15 cellular contexts compared by ENCODE assay signal in the genomic region with DNA sequence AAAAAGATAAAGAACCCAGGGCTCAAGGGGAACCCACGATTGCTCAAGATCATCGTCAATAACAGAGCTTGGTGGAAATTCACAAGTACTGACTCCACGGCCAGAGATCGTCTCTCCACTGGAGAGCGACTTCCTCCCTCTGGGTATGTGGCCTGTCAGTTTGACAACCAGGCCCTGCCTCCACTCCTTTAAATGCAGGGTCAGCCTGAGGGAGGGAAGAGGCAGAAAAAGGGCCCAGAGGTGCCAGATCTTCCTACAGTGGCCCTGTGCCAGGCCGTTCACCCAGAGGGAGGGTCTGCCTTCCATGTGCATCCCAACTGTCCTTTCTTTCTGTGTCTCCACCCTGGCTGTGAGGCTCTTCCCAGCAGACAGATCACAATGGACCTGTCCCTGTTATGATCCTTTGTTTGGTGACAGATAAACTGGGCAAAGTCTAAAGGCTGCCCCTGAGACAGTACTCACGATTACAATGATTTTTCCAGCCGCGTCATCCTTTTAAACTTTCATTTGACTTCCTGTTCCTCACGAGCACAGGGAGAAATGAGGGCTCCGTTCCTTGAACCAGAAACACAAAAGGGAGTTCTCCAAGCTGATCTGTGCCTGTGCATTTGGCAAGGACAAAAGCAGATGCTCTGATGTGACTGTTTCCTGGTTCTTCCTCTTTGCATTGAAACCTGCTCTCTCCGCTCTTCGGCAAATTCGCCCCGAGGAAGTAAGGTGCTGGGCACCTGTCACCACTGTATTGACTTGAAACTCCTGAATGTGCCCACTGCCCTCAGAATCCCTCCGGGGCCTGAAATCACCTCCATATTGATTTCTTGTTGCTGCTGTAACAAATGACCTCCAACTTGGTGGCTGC.
A peak's percentile ranks its signal among the peaks of the same experiment; 100 is the strongest.
DNase-seq lines count a peak whose midpoint lies in the region; ATAC-seq and TF ChIP-seq lines count a peak whose summit lies in the region.
"Had no signal": no experiment of that assay in that cellular context is flagged by ENCODE, and none has a peak within 500 bp of the region (broad histone marks: within the 10 kb centered on the region; RNA-seq: fewer than 3 reads in every experiment).

No MANE protein-coding gene starts in this region.

- 0 out of 2 replicates have a peak, but pooled peaks cover 2% of the 10 kb centered on the region for H3F3A ChIP-seq in DOHH2 (ENCODE audit: control insufficient read depth, insufficient read depth)

- H3K9me3 Mint-ChIP-seq in progenitor cell of endocrine pancreas (ENCODE audit: low read depth) = peaks cover 4% of the 10 kb centered on the region
- H3K9me3 Mint-ChIP-seq in CD4-positive, alpha-beta memory T cell = peaks cover 0 to 3% (median 0%) of the 10 kb centered on the region in 8 donors
- H3K9me3 Mint-ChIP-seq: CD14-positive monocyte had no signal

- H3K36me3 Mint-ChIP-seq in progenitor cell of endocrine pancreas (ENCODE audit: insufficient read depth) = no peaks in the 10 kb centered on the region
- no peaks in the 10 kb centered on the region for H3K36me3 Mint-ChIP-seq in CD4-positive, alpha-beta memory T cell
- H3K36me3 Mint-ChIP-seq: CD14-positive monocyte, mesothelial cell of epicardium had no signal

- H3K4me3 ChIP-seq in DOHH2 (ENCODE audit: low read length) (no peak overlapping the region), duodenal mucosa (ENCODE audit: low read depth in 1 of 2, low read length in 2 of 2) (peak overlapping the region; percentile 6 to 24)
- no peak overlapping the region for H3K4me3 ChIP-seq in CD4-positive, alpha-beta memory T cell (ENCODE audit: low read length in 2 of 2)
- H3K4me3 ChIP-seq: adrenal gland had no signal

- no peak for TF ChIP-seq CTCF in DOHH2 (IDR thresholded peaks at IDR 0.05; ENCODE audit: low read depth, low read length, poor library complexity, severe bottlenecking)
- no peak for TF ChIP-seq CTCF in progenitor cell of endocrine pancreas (IDR thresholded peaks at IDR 0.05; ENCODE audit: unreplicated experiment)

- ATAC-seq in HG03378 (IDR thresholded peaks at IDR 0.05; ENCODE audit: unreplicated experiment) = no peak

- peak overlapping the region; percentile 50; the same call in 1 of the 2 replicates for H3K4me2 ChIP-seq in DOHH2 (ENCODE audit: low read length)

- H3K36me3 ChIP-seq in DOHH2 (ENCODE audit: control insufficient read depth, low read length) (no peaks in the 10 kb centered on the region), duodenal mucosa (ENCODE audit: control insufficient read depth in 1 of 2, insufficient read depth in 2 of 2, low read length in 2 of 2) (no peaks in the 10 kb centered on the region)
- H3K36me3 ChIP-seq in CD4-positive, alpha-beta memory T cell (ENCODE audit: insufficient read depth, low read length) = no peaks in the 10 kb centered on the region
- H3K36me3 ChIP-seq: adrenal gland had no signal

- peak overlapping the region; percentile 88 for H3K27ac Mint-ChIP-seq in progenitor cell of endocrine pancreas
- no peak overlapping the region for H3K27ac Mint-ChIP-seq in CD4-positive, alpha-beta memory T cell
- H3K27ac Mint-ChIP-seq: mesothelial cell of epicardium had no signal

- H3K4me1 ChIP-seq in DOHH2 (ENCODE audit: control insufficient read depth, low read length) = peaks cover 31% of the 10 kb centered on the region
- H3K4me1 ChIP-seq in duodenal mucosa (ENCODE audit: control insufficient read depth in 1 of 2, insufficient read depth in 2 of 2, low read length in 2 of 2) = peaks cover 14 to 20% of the 10 kb centered on the region in 2 donors
- H3K4me1 ChIP-seq in CD4-positive, alpha-beta memory T cell (ENCODE audit: insufficient read depth, low read length) = no peaks in the 10 kb centered on the region

- intact Hi-C loops in CD4-positive, alpha-beta memory T cell (cut with micrococcal nuclease) = no loop called here

- H3K4me1 Mint-ChIP-seq in progenitor cell of endocrine pancreas (ENCODE audit: low read depth) = peaks cover 18% of the 10 kb centered on the region
- no peaks in the 10 kb centered on the region for H3K4me1 Mint-ChIP-seq in CD4-positive, alpha-beta memory T cell

- no peak overlapping the region for H3K9ac ChIP-seq in duodenal mucosa (ENCODE audit: low read depth in 1 of 2, low read length in 2 of 2)

- H3K27me3 Mint-ChIP-seq in progenitor cell of endocrine pancreas = peaks cover 10% of the 10 kb centered on the region
- H3K27me3 Mint-ChIP-seq in CD4-positive, alpha-beta memory T cell = peaks cover 4 to 10% of the 10 kb centered on the region in 2 donors

- H3K27ac ChIP-seq in DOHH2 (ENCODE audit: low read depth, low read length) (peak overlapping the region; percentile 40), duodenal mucosa (ENCODE audit: low read depth, low read length) (no peak overlapping the region)
- no peak overlapping the region for H3K27ac ChIP-seq in CD4-positive, alpha-beta memory T cell (ENCODE audit: low read depth, low read length)
- H3K27ac ChIP-seq: adrenal gland had no signal

- H3K4me3 Mint-ChIP-seq in progenitor cell of endocrine pancreas (ENCODE audit: low read depth) = peak overlapping the region; percentile 19
- H3K4me3 Mint-ChIP-seq in CD4-positive, alpha-beta memory T cell = no peak overlapping the region
- H3K4me3 Mint-ChIP-seq: CD14-positive monocyte, mesothelial cell of epicardium had no signal

- H3K27me3 ChIP-seq in DOHH2 (ENCODE audit: control insufficient read depth, low read length) (no peaks in the 10 kb centered on the region), duodenal mucosa (ENCODE audit: control insufficient read depth in 1 of 2, insufficient read depth in 2 of 2, low read length in 2 of 2) (no peaks in the 10 kb centered on the region)
- no peaks in the 10 kb centered on the region for H3K27me3 ChIP-seq in CD4-positive, alpha-beta memory T cell (ENCODE audit: insufficient read depth, low read length)
- H3K27me3 ChIP-seq: adrenal gland had no signal

- no peaks in the 10 kb centered on the region for H4K20me1 ChIP-seq in DOHH2 (ENCODE audit: control insufficient read depth, insufficient read depth, low read depth, low read length)

- no peaks in the 10 kb centered on the region for H3K79me2 ChIP-seq in DOHH2 (ENCODE audit: control insufficient read depth, low read length)

- POLR2A ChIA-PET in CD4-positive, alpha-beta memory T cell (lab: Charles Lee; ENCODE audit: partially characterized antibody) = no interaction called here

- no peaks in the 10 kb centered on the region for H3K9me2 ChIP-seq in DOHH2 (replicated peaks; ENCODE audit: control insufficient read depth, low read length)

- DNase-seq in NCI-H2029 (lab: John Stamatoyannopoulos, UW) (peak; percentile 62), progenitor cell of endocrine pancreas (ENCODE audit: low spot score, unreplicated experiment) (no peak), kidney tubule cell (ENCODE audit: low spot score) (no peak)
- DNase-seq in CD4-positive, alpha-beta memory T cell = no peak
- DNase-seq: activated CD4-positive, alpha-beta T cell treated with anti-CD3 and anti-CD28 coated beads for 48 hours; activated T-cell treated with anti-CD3 and anti-CD28 coated beads, Interleukin-2, amount 50 U/mL, for 48 hours; NCI-H82; Right ventricle myocardium superior; stimulated activated CD4-positive, alpha-beta T cell treated with anti-CD3 and anti-CD28 coated beads, Interleukin-12 subunit alpha, Interleukin-12 subunit beta, amount 100 ng/mL, for 4 hours had no signal

- H3K9me3 ChIP-seq in DOHH2 (ENCODE audit: control insufficient read depth, insufficient read depth, low read length) (no peaks in the 10 kb centered on the region), duodenal mucosa (ENCODE audit: control insufficient read depth in 1 of 2, low read length in 2 of 2) (no peaks in the 10 kb centered on the region)
- no peaks in the 10 kb centered on the region for H3K9me3 ChIP-seq in CD4-positive, alpha-beta memory T cell (ENCODE audit: control insufficient read depth in 1 of 2, low read length in 2 of 2)
- H3K9me3 ChIP-seq: adrenal gland had no signal

- CTCF ChIA-PET in CD4-positive, alpha-beta memory T cell (lab: Charles Lee; ENCODE audit: partially characterized antibody) = no interaction called here

Comparison
In these comparisons a context has a peak if more than half of its experiments do, and no peak if none do; other contexts are left out.
1. H3K4me3 ChIP-seq: peak in duodenal mucosa (2 of 2); none in DOHH2 (single experiment) and CD4-positive, alpha-beta memory T cell (0 of 2).